Comparison of ENCODE assay signal across 9 cellular contexts in the genomic region with DNA sequence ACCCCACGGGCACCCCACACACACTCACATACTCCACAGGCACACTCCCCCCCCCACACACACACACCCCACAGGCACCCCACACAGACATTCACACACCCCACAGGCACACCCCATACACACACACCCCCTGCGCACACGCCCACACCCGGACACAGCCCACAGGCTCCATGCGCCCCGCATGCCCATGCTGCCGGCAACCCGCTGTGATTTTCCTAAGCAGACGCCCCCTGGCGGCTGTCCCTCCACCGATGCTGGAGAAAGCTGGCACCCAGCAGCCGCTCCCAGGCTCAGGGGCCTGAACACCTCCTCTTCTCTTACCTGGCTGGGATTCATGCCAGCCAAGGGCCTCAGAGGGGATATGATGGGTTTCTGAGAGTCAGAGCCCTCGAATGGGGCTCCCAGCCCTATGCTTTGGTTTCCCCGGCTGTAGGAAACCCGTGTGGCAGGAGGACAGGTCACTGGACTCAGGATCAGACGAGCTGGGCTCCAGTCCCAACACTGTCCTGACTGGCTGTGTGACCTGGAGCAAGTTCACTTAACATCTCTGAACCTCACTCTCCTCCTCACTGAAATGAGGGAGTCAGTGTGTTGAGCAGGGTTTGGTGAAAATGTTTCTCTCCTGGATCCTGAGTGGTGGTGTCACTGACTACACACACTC. TPM values are rescaled to one million over a fixed set of nuclear protein-coding genes. Genes with fewer than 3 reads are reported as not detected.
DNase-seq lines count a peak whose midpoint lies in the region; ATAC-seq lines count a peak whose summit lies in the region.
"Had no signal": no experiment of that assay in that cellular context is flagged by ENCODE, and none has a peak within 500 bp of the region (broad histone marks: within the 10 kb centered on the region; RNA-seq: fewer than 3 reads in every experiment).

No MANE protein-coding gene starts in this region.

- DNase-seq in NCI-H2196 (lab: John Stamatoyannopoulos, UW; ENCODE audit: unreplicated experiment) (peak; percentile 50), NCI-H2196 treated with DMSO at 0.1 percent for 48 hours (lab: John Stamatoyannopoulos, UW; ENCODE audit: unreplicated experiment) (no peak), NCI-H2171 (lab: John Stamatoyannopoulos, UW) (peak; percentile 47), cerebellum (ENCODE audit: low spot score) (peak; percentile 59), left lobe of liver (ENCODE audit: low spot score) (peak; percentile 78)
- DNase-seq in activated CD4-positive, alpha-beta T cell treated with anti-CD3 and anti-CD28 coated beads for 4 hours = peak; percentile 84
- DNase-seq in stimulated activated CD4-positive, alpha-beta T cell treated with anti-CD3 and anti-CD28 coated beads, Interleukin-4, amount 100 ng/mL, for 4 hours = peak; percentile 77 to 80

- ATAC-seq in left lobe of liver (peak; percentile 89), HG02840 (IDR thresholded peaks at IDR 0.05; ENCODE audit: low FRiP score, unreplicated experiment) (no peak)

RNA-seq across cellular contexts. Expression of a gene that starts 19.6 kb away (rescaled TPM):
- total RNA-seq in cerebellum (not detected), left lobe of liver (not detected)
- total RNA-seq: skeletal muscle tissue had no signal

RNA-seq across cellular contexts. Expression of a gene that starts 50.8 kb away (rescaled TPM):
- total RNA-seq in cerebellum = 185 TPM
- 93.3 TPM for total RNA-seq in left lobe of liver
